Comparison of ENCODE assay signal across 8 cellular contexts in genomic region chr3:43503067-43503728, GRCh38.
DNase-seq lines count a peak whose midpoint lies in the region; ATAC-seq, FAIRE-seq and TF ChIP-seq lines count a peak whose summit lies in the region.

No MANE protein-coding gene starts in this region.

- no peaks in the 10 kb centered on the region for H3K36me3 ChIP-seq in bronchial epithelial cell (ENCODE audit: control insufficient read depth, insufficient read depth, low read length)

- no peaks in the 10 kb centered on the region for H3K27me3 ChIP-seq in bronchial epithelial cell (ENCODE audit: control insufficient read depth, insufficient read depth, low read length)

- TF ChIP-seq CTCF in bronchial epithelial cell (IDR thresholded peaks at IDR 0.05; ENCODE audit: insufficient read depth, low read length, severe bottlenecking) (peak; percentile 25), mesothelial cell of epicardium (IDR thresholded peaks at IDR 0.05; ENCODE audit: unreplicated experiment) (peak; percentile 41)

- H3K9me3 Mint-ChIP-seq in mesothelial cell of epicardium, result no peaks in the 10 kb centered on the region
- H3K9me3 Mint-ChIP-seq in activated T-cell treated with anti-CD3 and anti-CD28 coated beads, Interleukin-2, amount 50 U/mL, for 4 hours, result no peaks in the 10 kb centered on the region

- H3K27ac Mint-ChIP-seq in mesothelial cell of epicardium, result no peak overlapping the region

- ATAC-seq in GM18868 (IDR thresholded peaks at IDR 0.05; ENCODE audit: unreplicated experiment) (no peak), HG03025 (IDR thresholded peaks at IDR 0.05; ENCODE audit: low FRiP score, unreplicated experiment) (no peak)
- ATAC-seq in activated T-cell treated with anti-CD3 and anti-CD28 coated beads, Interleukin-2, amount 50 U/mL, for 4 hours, result no peak

- H3K4me3 ChIP-seq in bronchial epithelial cell (ENCODE audit: low read depth, low read length), result no peak overlapping the region

- DNase-seq in SIG-M5 treated with dmso at 0.1 percent for 504 hours (lab: John Stamatoyannopoulos, UW; ENCODE audit: unreplicated experiment) (peak; percentile 47), SIG-M5 (lab: John Stamatoyannopoulos, UW) (no peak), NCI-H69 (lab: John Stamatoyannopoulos, UW) (peak; percentile 13), bronchial epithelial cell (ENCODE audit: low read depth) (peak; percentile 45), mesothelial cell of epicardium (ENCODE audit: low spot score in 2 of 2, unreplicated experiment in 2 of 2) (no peak)
- no peak for DNase-seq in activated T-cell treated with anti-CD3 and anti-CD28 coated beads, Interleukin-2, amount 50 U/mL, for 4 hours

- no peak overlapping the region for H3K4me3 Mint-ChIP-seq in mesothelial cell of epicardium
- no peak overlapping the region for H3K4me3 Mint-ChIP-seq in activated T-cell treated with anti-CD3 and anti-CD28 coated beads, Interleukin-2, amount 50 U/mL, for 4 hours

- FAIRE-seq in bronchial epithelial cell (lab: Jason Lieb, UNC), result no peak

- peaks cover 2% of the 10 kb centered on the region for H3K4me1 Mint-ChIP-seq in mesothelial cell of epicardium
- H3K4me1 Mint-ChIP-seq in activated T-cell treated with anti-CD3 and anti-CD28 coated beads, Interleukin-2, amount 50 U/mL, for 4 hours (ENCODE audit: low read depth), result peaks cover 61% of the 10 kb centered on the region

- no peaks in the 10 kb centered on the region for H3K27me3 Mint-ChIP-seq in mesothelial cell of epicardium (ENCODE audit: low read depth)
- H3K27me3 Mint-ChIP-seq in activated T-cell treated with anti-CD3 and anti-CD28 coated beads, Interleukin-2, amount 50 U/mL, for 4 hours (ENCODE audit: low read depth), result no peaks in the 10 kb centered on the region

- H3K36me3 Mint-ChIP-seq in mesothelial cell of epicardium, result no peaks in the 10 kb centered on the region
- no peaks in the 10 kb centered on the region for H3K36me3 Mint-ChIP-seq in activated T-cell treated with anti-CD3 and anti-CD28 coated beads, Interleukin-2, amount 50 U/mL, for 4 hours (ENCODE audit: insufficient read depth)

Comparison
In these comparisons a context has a peak if more than half of its experiments do, and no peak if none do; other contexts are left out.
1. DNase-seq: peak in SIG-M5 treated with dmso at 0.1 percent for 504 hours (single experiment), NCI-H69 (single experiment) and bronchial epithelial cell (single experiment); none in SIG-M5 (single experiment), mesothelial cell of epicardium (0 of 2) and activated T-cell treated with anti-CD3 and anti-CD28 coated beads, Interleukin-2, amount 50 U/mL, for 4 hours (single experiment).